In the genomic region with DNA sequence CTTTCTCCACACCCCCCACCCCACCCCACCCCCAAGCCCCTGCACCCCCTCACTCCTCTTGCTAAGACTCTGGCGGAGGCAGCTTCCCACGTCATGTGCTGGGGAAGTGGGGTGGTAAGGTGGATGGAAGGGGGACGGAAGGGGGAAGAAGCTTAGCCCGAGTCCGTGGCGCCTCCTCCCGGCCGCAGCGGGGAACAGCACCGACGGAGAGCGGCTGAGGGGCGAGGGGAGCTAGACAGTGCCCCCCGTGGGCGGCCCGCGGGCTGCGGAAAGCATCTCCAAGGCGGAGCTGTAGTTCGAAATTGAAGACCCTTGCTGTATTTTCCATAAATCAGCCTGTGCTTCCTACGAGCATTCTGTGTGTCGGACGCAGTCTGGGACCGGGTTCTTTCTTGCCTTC, we compare ENCODE assay signal across 9 cellular contexts. TPM values are rescaled to one million over a fixed set of nuclear protein-coding genes. Genes with fewer than 3 reads are reported as not detected.
DNase-seq lines count a peak whose midpoint lies in the region; ATAC-seq, FAIRE-seq and TF ChIP-seq lines count a peak whose summit lies in the region.
"Had no signal": no experiment of that assay in that cellular context is flagged by ENCODE, and none has a peak within 500 bp of the region (broad histone marks: within the 10 kb centered on the region; RNA-seq: fewer than 3 reads in every experiment).

No MANE protein-coding gene starts in this region.

- H3K9ac ChIP-seq in K562 (ENCODE audit: insufficient read depth in 1 of 2, low read depth in 2 of 2, low read length in 2 of 2), result no peak overlapping the region

- POLR2A ChIA-PET in K562 (lab: Yijun Ruan, JAX), result no interaction called here
- POLR2A ChIA-PET in RWPE1 (lab: Yijun Ruan, JAX; ENCODE audit: low non-redundant PET), result no interaction called here
- POLR2A ChIA-PET in CD4-positive, alpha-beta T cell (lab: Charles Lee), result no interaction called here

- peaks cover 6% of the 10 kb centered on the region for H3K4me1 Mint-ChIP-seq in CD4-positive, alpha-beta T cell (ENCODE audit: low read depth)

- DNase-seq in COLO668 (lab: John Stamatoyannopoulos, UW; ENCODE audit: unreplicated experiment), result peak; percentile 0
- DNase-seq in K562 (ENCODE audit: extremely low read depth in 1 of 4, low spot score in 3 of 4), result peak in 1 of 4 experiments; percentile 11
- DNase-seq in mucosa of descending colon, result no peak
- DNase-seq in RWPE1 (ENCODE audit: low spot score), result no peak
- DNase-seq in CD4-positive, alpha-beta T cell, result no peak
- DNase-seq: dermis blood vessel endothelial cell had no signal

- H3K27me3 ChIP-seq in K562 (ENCODE audit: control insufficient read depth in 2 of 2, insufficient read depth in 2 of 2, low read length in 2 of 2), result no peaks in the 10 kb centered on the region; a peak in 1 of 5 replicates
- H3K27me3 ChIP-seq in CD4-positive, alpha-beta T cell (ENCODE audit: control insufficient read depth, insufficient read depth, low read length), result peaks cover 65% of the 10 kb centered on the region

- no peaks in the 10 kb centered on the region for H3K9me1 ChIP-seq in K562 (ENCODE audit: control insufficient read depth, insufficient read depth, low read length)

- no peak for TF ChIP-seq EP300 in K562 (IDR thresholded peaks at IDR 0.05; ENCODE audit: low read length)

- H3K79me2 ChIP-seq in K562 (ENCODE audit: control insufficient read depth, insufficient read depth, low read length), result no peaks in the 10 kb centered on the region

- TF ChIP-seq CTCF in GM12874 (IDR thresholded peaks at IDR 0.05; ENCODE audit: insufficient read depth, low read depth, low read length), result peak; percentile 32; the same call in 1 of the 2 replicates
- peak in 1 of 3 experiments; percentile 71; a peak in 2 of 6 replicates for TF ChIP-seq CTCF in K562 (IDR thresholded peaks at IDR 0.05 in 2 of 3, conservative IDR thresholded peaks at IDR 0.05 in 1 of 3; ENCODE audit: insufficient read depth in 2 of 3, low read depth in 1 of 3, low read length in 3 of 3)
- TF ChIP-seq CTCF in mucosa of descending colon (IDR thresholded peaks at IDR 0.05), result peak; percentile 8
- TF ChIP-seq CTCF in RWPE1 (conservative IDR thresholded peaks at IDR 0.05; ENCODE audit: low read depth), result no peak
- TF ChIP-seq CTCF in CD4-positive, alpha-beta T cell (IDR thresholded peaks at IDR 0.05), result no peak

- no peaks in the 10 kb centered on the region for H4K20me1 ChIP-seq in K562 (replicated peaks; ENCODE audit: control insufficient read depth, insufficient read depth, low read length)

- no peaks in the 10 kb centered on the region for H3K36me3 Mint-ChIP-seq in CD4-positive, alpha-beta T cell (ENCODE audit: low read depth)

- TF ChIP-seq POLR2A in K562 (conservative IDR thresholded peaks at IDR 0.05), result no peak

- no peak overlapping the region for H3K4me3 Mint-ChIP-seq in CD4-positive, alpha-beta T cell

- no peak overlapping the region for H2AFZ ChIP-seq in K562 (ENCODE audit: low read depth, low read length)

- H3K9me3 Mint-ChIP-seq in CD4-positive, alpha-beta T cell, result no peaks in the 10 kb centered on the region

- no peak overlapping the region for H3K4me2 ChIP-seq in K562 (ENCODE audit: insufficient read depth, low read length)

- no peak for FAIRE-seq in K562 (lab: Jason Lieb, UNC)

- H3K9me3 ChIP-seq in K562 (replicated peaks; ENCODE audit: control insufficient read depth, insufficient read depth, low read depth, low read length) (no peaks in the 10 kb centered on the region), mucosa of descending colon (no peaks in the 10 kb centered on the region)
- H3K9me3 ChIP-seq in CD4-positive, alpha-beta T cell (ENCODE audit: control insufficient read depth, low read length), result no peaks in the 10 kb centered on the region

- intact Hi-C loops in K562 (cut with micrococcal nuclease), result no loop called here
- intact Hi-C loops in mucosa of descending colon (cut with DNase I, micrococcal nuclease), result no loop called here
- intact Hi-C loops in CD4-positive, alpha-beta T cell (cut with DNase I, micrococcal nuclease), result no loop called here

- H3K36me3 ChIP-seq in K562 (ENCODE audit: control insufficient read depth, insufficient read depth, low read length), result no peaks in the 10 kb centered on the region
- H3K36me3 ChIP-seq in mucosa of descending colon (ENCODE audit: low read depth), result no peaks in the 10 kb centered on the region

- no TSS peak for BruUV-seq in K562 (replicated peaks; lab: Mats Ljungman, UMichigan)

- no peak overlapping the region for H3K27ac ChIP-seq in K562 (ENCODE audit: extremely low read depth, low read depth, low read length)
- no peak overlapping the region for H3K27ac ChIP-seq in RWPE1
- H3K27ac ChIP-seq in CD4-positive, alpha-beta T cell (ENCODE audit: low read depth, low read length), result no peak overlapping the region

- no peak overlapping the region for H3K27ac Mint-ChIP-seq in CD4-positive, alpha-beta T cell

- in situ Hi-C loops in K562 (cut with MboI), result no loop called here

- ATAC-seq in K562 (peak; percentile 34; the same call in 1 of the 3 replicates), mucosa of descending colon (peak; percentile 63), HG02938 (IDR thresholded peaks at IDR 0.05; ENCODE audit: unreplicated experiment) (no peak), HG03342 (IDR thresholded peaks at IDR 0.05; ENCODE audit: unreplicated experiment) (no peak)
- no peak for ATAC-seq in CD4-positive, alpha-beta T cell (ENCODE audit: poor library complexity)

- CTCF ChIA-PET in K562 (lab: Yijun Ruan, JAX; ENCODE audit: low intra/inter-chr PET ratio) (no interaction called here), RWPE1 (lab: Yijun Ruan, JAX) (interaction anchor here (0.5 kb wide), 1 partner anchor 271 kb away, joined by 5 read pairs; no protein-coding TSS in a partner anchor)
- CTCF ChIA-PET in CD4-positive, alpha-beta T cell (lab: Charles Lee), result no interaction called here

- WGBS in K562 (ENCODE audit: insufficient coverage, low coverage, missing lambda C conversion rate), result 16% methylated on average over 6 of the region's 24 CpGs

- no peak overlapping the region for H3K4me3 ChIP-seq in K562
- no peak overlapping the region for H3K4me3 ChIP-seq in mucosa of descending colon

- TF ChIP-seq RAD21 in K562 (CRISPR knock-in tag; conservative IDR thresholded peaks at IDR 0.05 in 1 of 2, IDR thresholded peaks at IDR 0.05 in 1 of 2), result no peak

- H3K4me1 ChIP-seq in K562 (replicated peaks in 1 of 2; ENCODE audit: control insufficient read depth in 2 of 2, insufficient read depth in 2 of 2, low read length in 2 of 2), result no peaks in the 10 kb centered on the region; a peak in 1 of 5 replicates
- H3K4me1 ChIP-seq in mucosa of descending colon (ENCODE audit: low read depth), result peaks cover 3% of the 10 kb centered on the region

- H3K27me3 Mint-ChIP-seq in CD4-positive, alpha-beta T cell, result peaks cover 79% of the 10 kb centered on the region

TF ChIP-seq in K562, 482 proteins besides CTCF, POLR2A, EP300 and RAD21:
- TF ChIP-seq RBM22 (IDR thresholded peaks at IDR 0.05; ENCODE audit: low read depth, low read length, poor library complexity, severe bottlenecking) (no peak), E2F1 (CRISPR knock-in tag; IDR thresholded peaks at IDR 0.05) (no peak), CBFA2T2 (conservative IDR thresholded peaks at IDR 0.05) (no peak), VEZF1 (CRISPR knock-in tag; IDR thresholded peaks at IDR 0.05) (no peak)

RNA-seq across cellular contexts. Expression of gene GRIN2B, which starts 0.6 kb away (rescaled TPM):
- total RNA-seq in K562 (2011; cell fraction: chromatin; rRNA removed; ENCODE audit: low replicate concordance), result not detected in 2 replicates
- total RNA-seq in K562 (2011; cell fraction: nucleolus; rRNA removed), result not detected in 2 replicates
- not detected in 2 replicates for total RNA-seq in K562 (2011; cell fraction: nucleoplasm; rRNA removed)
- total RNA-seq in K562 (2014; rRNA removed), result not detected in 2 replicates
- total RNA-seq in K562 (2014; rRNA removed; fragmentation: Illumina TruSeq; extraction: Trizol), result not detected in 2 replicates
- not detected in 2 replicates for total RNA-seq in K562 (2015; rRNA removed; fragmentation: Illumina TruSeq; extraction: Trizol)
- total RNA-seq in K562 (2021), result not detected in 2 replicates
- not detected in 2 replicates for polyA plus RNA-seq in K562 (2011; rRNA removed)
- polyA plus RNA-seq in K562 (2011; cell fraction: cytosol; rRNA removed), result not detected in 2 replicates
- not detected in 2 replicates for polyA plus RNA-seq in K562 (2011; cell fraction: nucleus; rRNA removed)
- polyA plus RNA-seq in K562 (2012), result not detected in 2 replicates
- not detected in 2 replicates for polyA plus RNA-seq in K562 (2014; fragmentation: Illumina TruSeq; extraction: Trizol)
- polyA plus RNA-seq in K562 (2014; fragmentation: Nextera tagmentation; extraction: Ambion mirVana), result not detected
- polyA plus RNA-seq in K562 (2014; rRNA removed), result not detected in 2 replicates
- polyA minus RNA-seq in K562 (2011; rRNA and poly(A)+ RNA removed), result not detected in 2 replicates
- polyA minus RNA-seq in K562 (2011; cell fraction: cytosol; rRNA and poly(A)+ RNA removed), result not detected in 2 replicates
- polyA minus RNA-seq in K562 (2011; cell fraction: nucleus; rRNA and poly(A)+ RNA removed), result not detected in 2 replicates
- under 1 TPM; 0.32 to 0.80 (median 0.57) TPM for total RNA-seq in mucosa of descending colon
- not detected for total RNA-seq in CD4-positive, alpha-beta T cell
- total RNA-seq: dermis blood vessel endothelial cell had no signal

Comparison
In these comparisons a context has a peak if more than half of its experiments do, and no peak if none do; other contexts are left out.
1. CTCF ChIP-seq: peak in GM12874 (single experiment) and mucosa of descending colon (single experiment); none in RWPE1 (single experiment) and CD4-positive, alpha-beta T cell (single experiment).
2. ATAC-seq: peak in K562 (single experiment) and mucosa of descending colon (single experiment); none in HG02938 (single experiment), HG03342 (single experiment) and CD4-positive, alpha-beta T cell (single experiment).